Comparison of ENCODE assay signal across 10 cellular contexts in the genomic region with DNA sequence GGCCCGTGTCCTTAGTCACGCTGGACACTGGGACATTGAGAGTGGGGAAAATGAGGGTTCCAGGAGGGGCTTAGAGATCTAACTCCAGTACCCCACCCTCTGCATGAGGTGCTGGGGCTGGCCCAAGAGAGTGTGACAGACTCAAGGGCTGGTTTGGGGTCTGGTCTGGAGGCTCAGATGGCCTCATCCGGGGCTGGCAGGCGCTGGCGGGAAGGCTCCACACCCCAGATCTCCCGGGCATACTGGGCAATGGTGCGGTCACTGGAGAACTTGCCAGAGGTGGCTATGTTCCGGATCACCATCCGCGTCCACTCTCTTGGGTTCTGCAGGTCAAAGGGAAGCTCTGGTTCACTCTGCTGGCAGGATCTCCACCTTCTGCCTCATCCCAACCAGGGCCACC. TPM values are rescaled to one million over a fixed set of nuclear protein-coding genes. Genes with fewer than 3 reads are reported as not detected.
DNase-seq lines count a peak whose midpoint lies in the region; ATAC-seq and TF ChIP-seq lines count a peak whose summit lies in the region.
"Had no signal": no experiment of that assay in that cellular context is flagged by ENCODE, and none has a peak within 500 bp of the region (broad histone marks: within the 10 kb centered on the region; RNA-seq: fewer than 3 reads in every experiment).

No MANE protein-coding gene starts in this region.

- no peaks in the 10 kb centered on the region for H3K79me2 ChIP-seq in SU-DHL-6 (ENCODE audit: insufficient read depth, low read length)

- 58 to 78% (median 69%) methylated on average over 5 to 10 of the region's 10 CpGs for WGBS in spleen, 5 donors

- H3K4me2 ChIP-seq in SU-DHL-6 (ENCODE audit: low read depth, low read length, poor library complexity, severe bottlenecking) = peak overlapping the region; percentile 89

- peaks cover 14% of the 10 kb centered on the region; the same call in 1 of the 2 replicates for H3F3A ChIP-seq in SU-DHL-6 (ENCODE audit: insufficient read depth)

- TF ChIP-seq CTCF in SU-DHL-6 (IDR thresholded peaks at IDR 0.05; ENCODE audit: insufficient read depth, low read length, poor library complexity, severe bottlenecking) (no peak), spleen (IDR thresholded peaks at IDR 0.05 in 8 of 11, conservative IDR thresholded peaks at IDR 0.05 in 3 of 11) (no peak)

- H3K27me3 ChIP-seq in SU-DHL-6 (ENCODE audit: low read length) = no peaks in the 10 kb centered on the region
- peaks cover 5% of the 10 kb centered on the region for H3K27me3 ChIP-seq in iPS-15b (ENCODE audit: control insufficient read depth, insufficient read depth, low read length)
- peaks cover 0 to 7% (median 0%) of the 10 kb centered on the region in 7 donors for H3K27me3 ChIP-seq in spleen (replicated peaks in 1 of 7)

- no peaks in the 10 kb centered on the region for H4K20me1 ChIP-seq in SU-DHL-6 (ENCODE audit: low read depth, low read length)

- DNase-seq in spleen (peak; percentile 84), NCI-H748 (lab: John Stamatoyannopoulos, UW; ENCODE audit: unreplicated experiment) (no peak), activated gamma-delta T cell (lab: John Stamatoyannopoulos, UW) (no peak)
- DNase-seq: central memory CD4-positive, alpha-beta T cell; MG63 had no signal

- no peak overlapping the region for H3K4me3 ChIP-seq in SU-DHL-6 (ENCODE audit: insufficient read depth, low read length, poor library complexity, severe bottlenecking)
- H3K4me3 ChIP-seq in iPS-15b (ENCODE audit: low read depth, low read length) = peak overlapping the region; percentile 78
- peak overlapping the region in 4 of 8 donors; percentile 57 to 96 (median 78) for H3K4me3 ChIP-seq in spleen
- H3K4me3 ChIP-seq: MG63 had no signal

- H3K9ac ChIP-seq in ES-I3 (ENCODE audit: low read depth, low read length) = 0 out of 2 replicates have a peak overlapping the region, but pooled peaks have one; percentile 87
- H3K9ac ChIP-seq in SU-DHL-6 (ENCODE audit: low read length) = no peak overlapping the region
- no peak overlapping the region for H3K9ac ChIP-seq in iPS-15b (ENCODE audit: low read depth, low read length)

- ATAC-seq in HG02642 (IDR thresholded peaks at IDR 0.05; ENCODE audit: poor library complexity, unreplicated experiment) = no peak
- no peak for ATAC-seq in GM18520 (IDR thresholded peaks at IDR 0.05; ENCODE audit: unreplicated experiment)

- no peak for TF ChIP-seq POLR2A in spleen (IDR thresholded peaks at IDR 0.05)

- H3K4me1 ChIP-seq in ES-I3 (ENCODE audit: insufficient read depth, low read length) (no peaks in the 10 kb centered on the region; the same call in 1 of the 2 replicates), iPS-15b (ENCODE audit: control insufficient read depth, insufficient read depth, low read length) (no peaks in the 10 kb centered on the region), spleen (peaks cover 27 to 94% (median 51%) of the 10 kb centered on the region in 6 donors)

- intact Hi-C loops in spleen (cut with DNase I; ENCODE audit: low total_unique reads) = no loop called here

- peak overlapping the region; percentile 72 for H2AFZ ChIP-seq in SU-DHL-6 (ENCODE audit: low read depth, low read length, severe bottlenecking)

- no peaks in the 10 kb centered on the region for H3K36me3 ChIP-seq in ES-I3 (ENCODE audit: insufficient read depth, low read length)
- no peaks in the 10 kb centered on the region for H3K36me3 ChIP-seq in SU-DHL-6 (ENCODE audit: low read length)
- H3K36me3 ChIP-seq in iPS-15b (ENCODE audit: control insufficient read depth, insufficient read depth, low read length) = no peaks in the 10 kb centered on the region
- H3K36me3 ChIP-seq in spleen = peaks cover 0 to 19% (median 0%) of the 10 kb centered on the region in 6 donors
- H3K36me3 ChIP-seq: MG63 had no signal

- H3K9me2 ChIP-seq in SU-DHL-6 (replicated peaks; ENCODE audit: insufficient read depth, low read length) = no peaks in the 10 kb centered on the region

- no peaks in the 10 kb centered on the region for H3K9me3 ChIP-seq in ES-I3 (ENCODE audit: control insufficient read depth, insufficient read depth, low read length)
- no peaks in the 10 kb centered on the region for H3K9me3 ChIP-seq in SU-DHL-6 (ENCODE audit: insufficient read depth, low read length)
- no peaks in the 10 kb centered on the region for H3K9me3 ChIP-seq in iPS-15b (ENCODE audit: control insufficient read depth, insufficient read depth, low read length)
- H3K9me3 ChIP-seq in spleen = no peaks in the 10 kb centered on the region
- H3K9me3 ChIP-seq: MG63 had no signal

- H3K27ac ChIP-seq in SU-DHL-6 (ENCODE audit: low read depth, low read length) (no peak overlapping the region), spleen (peak overlapping the region; percentile 87 to 100 (median 96))

RNA-seq across cellular contexts. Expression of a gene that starts 2.5 kb away (rescaled TPM):
- 100 to 1,000 TPM; 148 to 242 (median 206) TPM for total RNA-seq in spleen
- 100 to 1,000 TPM; 216 to 283 (median 252) TPM for polyA plus RNA-seq in spleen

RNA-seq across cellular contexts. Expression of a gene that starts 13.3 kb away (rescaled TPM):
- total RNA-seq in spleen = 1 to 10 TPM; 2.7 to 7.2 (median 5.1) TPM
- polyA plus RNA-seq in spleen = 1 to 10 TPM; 1.7 to 2.4 (median 2.1) TPM

RNA-seq across cellular contexts. Expression of a gene that starts 23.5 kb away (rescaled TPM):
- total RNA-seq in spleen = 10 to 100 TPM in 1 of 7 donors, 1 to 10 TPM in 6; 2.2 to 12.9 (median 3.3) TPM
- polyA plus RNA-seq in spleen = 1 to 10 TPM in 1 of 3 donors, under 1 TPM in 2; 0.59 to 1.4 (median 0.61) TPM

RNA-seq across cellular contexts. Expression of a gene that starts 31.9 kb away (rescaled TPM):
- 100 to 1,000 TPM; 359 to 585 (median 458) TPM for total RNA-seq in spleen
- polyA plus RNA-seq in spleen = 100 to 1,000 TPM in 2 of 3 donors, 10 to 100 TPM in 1; 54.2 to 140 (median 121) TPM

RNA-seq across cellular contexts. Expression of a gene that starts 56.5 kb away (rescaled TPM):
- 100 to 1,000 TPM in 1 of 7 donors, 10 to 100 TPM in 6; 41.5 to 106 (median 57.4) TPM for total RNA-seq in spleen
- 10 to 100 TPM; 40.8 to 70.8 (median 63.8) TPM for polyA plus RNA-seq in spleen
